In the genomic region with DNA sequence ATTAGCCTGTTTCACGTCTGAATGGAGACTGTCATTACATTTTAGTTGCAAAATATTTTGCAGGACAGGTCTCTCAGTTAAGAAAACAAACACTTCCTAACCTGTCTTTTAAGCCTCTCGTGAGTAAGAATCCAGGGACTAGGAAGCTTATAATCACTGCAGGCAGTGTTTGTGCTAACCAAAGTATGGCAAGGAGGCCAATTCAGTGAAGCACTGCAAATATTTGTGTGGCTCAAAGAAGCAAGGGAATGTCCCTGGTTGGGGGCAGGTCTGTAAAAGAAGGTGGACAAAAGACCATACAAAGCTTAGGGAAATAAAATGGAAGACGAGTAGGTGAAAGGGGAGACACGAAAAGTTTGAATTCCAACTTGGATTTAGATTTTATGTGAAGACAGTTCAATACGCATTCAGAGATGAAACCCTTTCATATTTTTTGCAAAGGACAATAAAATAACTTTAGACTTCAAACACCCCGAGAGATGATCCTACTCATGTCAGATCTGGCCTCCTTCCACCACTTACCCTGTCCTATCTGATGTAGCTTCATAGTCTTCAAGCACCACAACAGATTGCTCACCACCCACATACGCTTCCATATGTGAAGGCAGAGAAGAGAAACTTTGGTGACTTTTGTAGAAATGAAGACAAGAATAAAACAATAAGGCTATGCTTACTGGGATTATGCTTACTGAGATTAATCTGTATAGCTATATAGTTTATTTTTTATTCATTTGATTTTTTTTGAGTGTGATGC, we compare ENCODE assay signal across 18 cellular contexts.
"Had no signal": no experiment of that assay in that cellular context is flagged by ENCODE, and none has a peak within 500 bp of the region (broad histone marks: within the 10 kb centered on the region; RNA-seq: fewer than 3 reads in every experiment).

No MANE protein-coding gene starts in this region.

- DNase-seq: erythroblast; foreskin keratinocyte; left colon; left ventricle myocardium superior; mesendoderm; naive thymus-derived CD4-positive, alpha-beta T cell; nephron progenitor cell; nucleus accumbens; psoas muscle; retina; right lobe of liver; stimulated activated CD4-positive, alpha-beta T cell treated with anti-CD3 and anti-CD28 coated beads, Interleukin-4, amount 100 ng/mL, for 1 hour; stimulated activated CD8-positive, alpha-beta memory T cell treated with anti-CD3 and anti-CD28 coated beads, Interleukin-4, amount 100 ng/mL, for 48 hours; stimulated activated naive CD8-positive, alpha-beta T cell treated with anti-CD3 and anti-CD28 coated beads, Interleukin-15, Interleukin-2, amounts not matched to agents 100 U/mL and 50 U/mL, for 24 hours; uterus had no signal

- ATAC-seq: foreskin keratinocyte; left colon; left ventricle myocardium superior; naive thymus-derived CD4-positive, alpha-beta T cell; psoas muscle; right lobe of liver; stimulated activated effector memory CD8-positive, alpha-beta T cell treated with anti-CD3 and anti-CD28 coated beads, Interleukin-12 subunit alpha, Interleukin-12 subunit beta, amount 100 ng/mL, for 72 hours; stimulated activated naive CD8-positive, alpha-beta T cell treated with anti-CD3 and anti-CD28 coated beads, Interleukin-15, Interleukin-2, amounts not matched to agents 100 U/mL and 50 U/mL, for 24 hours had no signal

- H3K27ac ChIP-seq: foreskin keratinocyte, hepatocyte, parathyroid adenoma, psoas muscle, right lobe of liver, uterus had no signal
